32 cellular contexts compared by ENCODE assay signal in the genomic region with DNA sequence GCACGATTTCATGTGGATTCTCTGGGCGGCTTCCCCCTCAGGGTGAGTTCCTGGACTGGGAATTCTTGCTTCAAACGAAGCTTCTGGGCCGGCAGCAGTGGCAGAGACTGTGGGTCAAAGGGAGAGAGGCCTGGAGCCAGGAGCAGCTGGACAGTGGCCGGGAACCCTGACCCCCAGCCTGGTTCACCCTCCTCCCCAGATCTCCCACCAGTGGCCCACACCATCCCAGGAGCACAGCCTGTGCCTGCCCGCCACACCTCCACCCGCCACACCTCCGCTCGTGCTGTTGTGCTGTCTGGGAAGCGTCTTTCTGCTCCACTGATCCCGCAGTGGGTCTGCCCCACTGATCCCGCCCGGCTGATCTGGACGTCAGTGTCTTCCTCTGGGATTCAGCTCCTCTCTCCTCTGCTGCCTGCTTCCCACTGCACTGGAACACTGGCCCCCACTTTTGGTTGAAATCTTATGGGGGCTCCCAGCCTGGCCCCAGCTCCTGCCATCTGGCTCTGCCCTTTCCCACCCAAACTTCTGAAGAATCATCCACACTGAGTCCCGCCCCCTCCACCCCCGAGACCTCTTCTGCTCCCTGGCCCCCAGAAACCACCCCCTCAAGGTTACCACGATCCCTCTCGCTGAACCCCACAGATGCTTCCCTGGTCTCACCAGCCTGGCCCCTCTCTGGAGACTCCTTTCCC. TPM values are rescaled to one million over a fixed set of nuclear protein-coding genes. Genes with fewer than 3 reads are reported as not detected.
A peak's percentile ranks its signal among the peaks of the same experiment; 100 is the strongest.
DNase-seq lines count a peak whose midpoint lies in the region; ATAC-seq, FAIRE-seq and TF ChIP-seq lines count a peak whose summit lies in the region.
"Had no signal": no experiment of that assay in that cellular context is flagged by ENCODE, and none has a peak within 500 bp of the region (broad histone marks: within the 10 kb centered on the region; RNA-seq: fewer than 3 reads in every experiment).

No MANE protein-coding gene starts in this region.

- H3K9me3 ChIP-seq in BLaER1 (no peaks in the 10 kb centered on the region), HepG2 (ENCODE audit: low read length) (no peaks in the 10 kb centered on the region), spleen (no peaks in the 10 kb centered on the region)
- H3K9me3 ChIP-seq: esophagus squamous epithelium, heart right ventricle, ovary, SJCRH30, tibial artery had no signal

- no peak overlapping the region for H3K9ac ChIP-seq in BLaER1
- H3K9ac ChIP-seq in HepG2 (ENCODE audit: insufficient read depth, low read depth, low read length) = no peak overlapping the region

- no peaks in the 10 kb centered on the region for H3K79me2 ChIP-seq in HepG2 (ENCODE audit: insufficient read depth, low read length)

- H4K20me1 ChIP-seq in BLaER1 = no peaks in the 10 kb centered on the region
- no peaks in the 10 kb centered on the region; the same call in 1 of the 2 replicates for H4K20me1 ChIP-seq in HepG2 (ENCODE audit: insufficient read depth, low read length)

- TF ChIP-seq CTCF in HepG2 (CRISPR knock-in tag; IDR thresholded peaks at IDR 0.05) (no peak), spleen (IDR thresholded peaks at IDR 0.05 in 8 of 11, conservative IDR thresholded peaks at IDR 0.05 in 3 of 11) (no peak)

- no peak overlapping the region for H3K27ac ChIP-seq in BLaER1
- no peak overlapping the region for H3K27ac ChIP-seq in HepG2 (ENCODE audit: extremely low read length, insufficient read depth, low read length)
- H3K27ac ChIP-seq in spleen = no peak overlapping the region
- H3K27ac ChIP-seq: esophagus squamous epithelium, foreskin keratinocyte, heart right ventricle, ovary, SJCRH30, tibial artery, WERI-Rb-1 had no signal

- POLR2A ChIA-PET in HepG2 (lab: Yijun Ruan, JAX) = no interaction called here
- POLR2A ChIA-PET in HEK293T (lab: Yijun Ruan, JAX) = no interaction called here

- H3K27me3 ChIP-seq in BLaER1 = peaks cover 5% of the 10 kb centered on the region; the same call in 1 of the 2 replicates
- H3K27me3 ChIP-seq in HepG2 (ENCODE audit: control insufficient read depth in 1 of 2, insufficient read depth in 2 of 2, low read length in 2 of 2) = peaks cover 20 to 65% of the 10 kb centered on the region in 2 experiments; a peak in 3 of 5 replicates
- H3K27me3 ChIP-seq in spleen (replicated peaks in 1 of 7) = no peaks in the 10 kb centered on the region
- H3K27me3 ChIP-seq: ovary had no signal

- TF ChIP-seq EP300 in HepG2 (IDR thresholded peaks at IDR 0.05; ENCODE audit: low read depth in 2 of 2, low read length in 2 of 2) = no peak
- no peak for TF ChIP-seq EP300 in HepG2 (CRISPR knock-in tag; IDR thresholded peaks at IDR 0.05; ENCODE audit: borderline replicate concordance)

- H3K36me3 ChIP-seq in BLaER1 (no peaks in the 10 kb centered on the region), HepG2 (replicated peaks in 1 of 2; ENCODE audit: control insufficient read depth in 1 of 2, insufficient read depth in 2 of 2, low read length in 2 of 2) (no peaks in the 10 kb centered on the region), spleen (peaks cover 0 to 89% (median 41%) of the 10 kb centered on the region in 6 donors)
- H3K36me3 ChIP-seq: ovary, SJCRH30, tibial artery, WERI-Rb-1 had no signal

- peak; percentile 44 for FAIRE-seq in HTR-8/SVneo (lab: Jason Lieb, UNC)
- FAIRE-seq in HepG2 (lab: Jason Lieb, UNC) = no peak
- FAIRE-seq: endometrium had no signal

- no peak for TF ChIP-seq RAD21 in HepG2 (CRISPR knock-in tag; IDR thresholded peaks at IDR 0.05)

- CTCF ChIA-PET in HepG2 (lab: Yijun Ruan, JAX; ENCODE audit: low intra/inter-chr PET ratio, low total read pairs) = no interaction called here
- CTCF ChIA-PET in HEK293T (lab: Yijun Ruan, JAX) = no interaction called here

- no peak overlapping the region for H2AFZ ChIP-seq in HepG2 (ENCODE audit: low read length)

- H3K4me1 ChIP-seq in BLaER1 = peaks cover 33% of the 10 kb centered on the region
- H3K4me1 ChIP-seq in HepG2 (ENCODE audit: insufficient read depth, low read length) = no peaks in the 10 kb centered on the region
- H3K4me1 ChIP-seq in spleen = peaks cover 0 to 16% (median 2%) of the 10 kb centered on the region in 6 donors
- H3K4me1 ChIP-seq: esophagus squamous epithelium, foreskin keratinocyte, heart right ventricle, SJCRH30, tibial artery had no signal

- no TSS peak for BruUV-seq in HepG2 (replicated peaks; lab: Mats Ljungman, UMichigan)

- intact Hi-C loops in HepG2 (cut with micrococcal nuclease; ENCODE audit: unreplicated experiment) = no loop called here
- intact Hi-C loops in spleen (cut with DNase I; ENCODE audit: low total_unique reads) = no loop called here

- in situ Hi-C loops in HepG2 (cut with HindIII; ENCODE audit: extremely low pct_ligation_motif_present, low pct_unique_long_range_greater_than_20kb) = no loop called here

- TF ChIP-seq POLR2A in HepG2 (IDR thresholded peaks at IDR 0.05; ENCODE audit: insufficient read depth in 1 of 2, low read depth in 2 of 2, low read length in 2 of 2) = no peak
- no peak for TF ChIP-seq POLR2A in spleen (IDR thresholded peaks at IDR 0.05)

- 7% methylated on average over 14 of the region's 18 CpGs for WGBS in HepG2 (ENCODE audit: low lambda C conversion rate)
- WGBS in spleen, 5 donors = 85 to 93% (median 89%) methylated on average over 16 to 18 of the region's 18 CpGs

- peak; percentile 10; the same call in 2 of the 3 replicates for ATAC-seq in HepG2
- no peak for ATAC-seq in SK-N-SH treated with all-trans-retinoic acid at 6 μM for 48 hours
- ATAC-seq: activated T-cell treated with anti-CD3 and anti-CD28 coated beads, Interleukin-2, amount 50 U/mL, for 4 hours; foreskin keratinocyte; HCT116; natural killer cell treated with Interleukin-12 subunit alpha and Interleukin-12 subunit beta and Interleukin-15 and Interleukin-18, amount 100 ng/mL, for 72 hours had no signal

- DNase-seq in HTR-8/SVneo (ENCODE audit: insufficient read length, low spot score) (no peak), HepG2 (ENCODE audit: low spot score) (no peak), spleen (peak; percentile 71), HEK293T (ENCODE audit: extremely low spot score) (no peak), HUDEP-2 (lab: John Stamatoyannopoulos, UW; ENCODE audit: unreplicated experiment in 76 of 76) (no peak), glomerular visceral epithelial cell (ENCODE audit: extremely low spot score) (no peak)
- DNase-seq: activated CD4-positive, alpha-beta T cell treated with anti-CD3 and anti-CD28 coated beads, Interleukin-2, amount 10 ng/mL, durations not matched to agents 7 days and 5 days; activated naive CD4-positive, alpha-beta T cell; activated T-cell treated with anti-CD3 and anti-CD28 coated beads, Interleukin-2, amount 50 U/mL, for 4 hours; dermis blood vessel endothelial cell; esophagus squamous epithelium; foreskin keratinocyte; heart right ventricle; KBM-7; NCI-H1092 treated with DMSO at 0.1 percent for 48 hours; NCI-H187; NCI-H446 treated with DMSO at 0.1 percent for 48 hours; SJCRH30; T1000; WERI-Rb-1 had no signal

- H3K4me3 ChIP-seq in BLaER1 (no peak overlapping the region), HepG2 (replicated peaks in 1 of 3; ENCODE audit: insufficient read depth in 1 of 3, low read depth in 2 of 3, low read length in 3 of 3) (no peak overlapping the region), spleen (no peak overlapping the region)
- H3K4me3 ChIP-seq: esophagus squamous epithelium, heart right ventricle, ovary, SJCRH30, tibial artery had no signal

- H3K4me2 ChIP-seq in BLaER1 = peak overlapping the region; percentile 30
- no peak overlapping the region for H3K4me2 ChIP-seq in HepG2 (ENCODE audit: low read depth, low read length)

RNA-seq across cellular contexts. Expression of a gene that starts 9.8 kb away (rescaled TPM):
- not detected in 2 replicates for total RNA-seq in HepG2 (2016; rRNA removed; fragmentation: Illumina TruSeq; extraction: Trizol)
- not detected in 2 replicates for total RNA-seq in HepG2 (2016; cell fraction: cytosol; rRNA removed; fragmentation: Illumina TruSeq; extraction: Trizol; ENCODE audit: low read depth)
- not detected in 2 replicates for total RNA-seq in HepG2 (2016; cell fraction: insoluble cytoplasmic fraction; rRNA removed; fragmentation: Illumina TruSeq; extraction: Trizol)
- total RNA-seq in HepG2 (2016; cell fraction: membrane; rRNA removed; fragmentation: Illumina TruSeq; extraction: Trizol) = not detected in 2 replicates
- not detected in 2 replicates for total RNA-seq in HepG2 (2016; cell fraction: nucleus; rRNA removed; fragmentation: Illumina TruSeq; extraction: Trizol)
- polyA plus RNA-seq in HepG2 (2011; rRNA removed) = not detected in 2 replicates
- polyA plus RNA-seq in HepG2 (2011; cell fraction: cytosol; rRNA removed) = not detected in 2 replicates
- not detected in 2 replicates for polyA plus RNA-seq in HepG2 (2011; cell fraction: nucleus; rRNA removed)
- not detected in 2 replicates for polyA plus RNA-seq in HepG2 (2012)
- not detected in 2 replicates for polyA plus RNA-seq in HepG2 (2016; cell fraction: cytosol; fragmentation: Illumina TruSeq; extraction: Trizol; ENCODE audit: low read depth)
- polyA plus RNA-seq in HepG2 (2016; cell fraction: insoluble cytoplasmic fraction; fragmentation: Illumina TruSeq; extraction: Trizol; ENCODE audit: low read depth) = not detected in 2 replicates
- polyA plus RNA-seq in HepG2 (2016; cell fraction: membrane; fragmentation: Illumina TruSeq; extraction: Trizol; ENCODE audit: low read depth) = not detected in 2 replicates
- not detected in 2 replicates for polyA plus RNA-seq in HepG2 (2016; cell fraction: nucleus; fragmentation: Illumina TruSeq; extraction: Trizol; ENCODE audit: insufficient read depth, low read depth)
- polyA minus RNA-seq in HepG2 (2011; rRNA and poly(A)+ RNA removed; ENCODE audit: low replicate concordance) = not detected in 2 replicates
- polyA minus RNA-seq in HepG2 (2011; cell fraction: cytosol; rRNA and poly(A)+ RNA removed) = not detected in 2 replicates
- polyA minus RNA-seq in HepG2 (2011; cell fraction: nucleus; rRNA and poly(A)+ RNA removed) = not detected in 2 replicates
- total RNA-seq in spleen = 10 to 100 TPM; 11.7 to 28.4 (median 20.9) TPM
- polyA plus RNA-seq in spleen = 10 to 100 TPM in 1 of 3 donors, 1 to 10 TPM in 2; 8.6 to 11.2 (median 9.8) TPM
- total RNA-seq: dermis blood vessel endothelial cell, foreskin keratinocyte, HT1080, lung microvascular endothelial cell, RPMI7951 had no signal
- polyA plus RNA-seq: BJ had no signal

RNA-seq across cellular contexts. Expression of a gene that starts 49.5 kb away (rescaled TPM):
- 5.4 and 12.6 TPM in 2 replicates for total RNA-seq in HepG2 (2016; rRNA removed; fragmentation: Illumina TruSeq; extraction: Trizol)
- total RNA-seq in HepG2 (2016; cell fraction: cytosol; rRNA removed; fragmentation: Illumina TruSeq; extraction: Trizol; ENCODE audit: low read depth) = 3.7 TPM in 2 replicates
- 5.2 and 15.5 TPM in 2 replicates for total RNA-seq in HepG2 (2016; cell fraction: insoluble cytoplasmic fraction; rRNA removed; fragmentation: Illumina TruSeq; extraction: Trizol)
- total RNA-seq in HepG2 (2016; cell fraction: membrane; rRNA removed; fragmentation: Illumina TruSeq; extraction: Trizol) = 3.3 and 3.9 TPM in 2 replicates
- total RNA-seq in HepG2 (2016; cell fraction: nucleus; rRNA removed; fragmentation: Illumina TruSeq; extraction: Trizol) = 23.9 and 29.1 TPM in 2 replicates
- polyA plus RNA-seq in HepG2 (2011; rRNA removed) = 6.5 and 19.5 TPM in 2 replicates
- 2.9 and 9.4 TPM in 2 replicates for polyA plus RNA-seq in HepG2 (2011; cell fraction: cytosol; rRNA removed)
- 21.5 and 61.9 TPM in 2 replicates for polyA plus RNA-seq in HepG2 (2011; cell fraction: nucleus; rRNA removed)
- 220 and 303 TPM in 2 replicates for polyA plus RNA-seq in HepG2 (2012)
- polyA plus RNA-seq in HepG2 (2016; cell fraction: cytosol; fragmentation: Illumina TruSeq; extraction: Trizol; ENCODE audit: low read depth) = 0.43 and 0.67 TPM in 2 replicates
- 5.0 and 5.7 TPM in 2 replicates for polyA plus RNA-seq in HepG2 (2016; cell fraction: insoluble cytoplasmic fraction; fragmentation: Illumina TruSeq; extraction: Trizol; ENCODE audit: low read depth)
- 0.71 and 0.72 TPM in 2 replicates for polyA plus RNA-seq in HepG2 (2016; cell fraction: membrane; fragmentation: Illumina TruSeq; extraction: Trizol; ENCODE audit: low read depth)
- polyA plus RNA-seq in HepG2 (2016; cell fraction: nucleus; fragmentation: Illumina TruSeq; extraction: Trizol; ENCODE audit: insufficient read depth, low read depth) = 17.4 and 17.7 TPM in 2 replicates
- 0.12 and 22.5 TPM in 2 replicates for polyA minus RNA-seq in HepG2 (2011; rRNA and poly(A)+ RNA removed; ENCODE audit: low replicate concordance)
- polyA minus RNA-seq in HepG2 (2011; cell fraction: cytosol; rRNA and poly(A)+ RNA removed) = 7.7 and 23.7 TPM in 2 replicates
- 39.8 and 149 TPM in 2 replicates for polyA minus RNA-seq in HepG2 (2011; cell fraction: nucleus; rRNA and poly(A)+ RNA removed)
- under 1 TPM in 4 of 7 donors, not detected in 3; 0.17 to 0.67 (median 0.41) TPM for total RNA-seq in spleen
- polyA plus RNA-seq in spleen = under 1 TPM; 0.04 to 0.13 (median 0.05) TPM
- total RNA-seq: activated CD4-positive, alpha-beta T cell treated with anti-CD3 and anti-CD28 coated beads, Interleukin-2, amount 10 ng/mL, durations not matched to agents 7 days and 5 days; dermis blood vessel endothelial cell; foreskin keratinocyte; HT1080; lung microvascular endothelial cell; M059J; natural killer cell treated with Interleukin-12 subunit alpha and Interleukin-12 subunit beta and Interleukin-15 and Interleukin-18, amount 100 ng/mL, for 72 hours; RPMI7951; SJCRH30 had no signal
- polyA plus RNA-seq: BJ, foreskin keratinocyte had no signal

Comparison
In these comparisons a context has a peak if more than half of its experiments do, and no peak if none do; other contexts are left out.
1. RNA of a gene that starts 9.8 kb away (total RNA-seq): 11.7 to 28.4 TPM in spleen; not detected in HepG2; every median in the first group is over 10 times any median in the second.